Comparison of ENCODE assay signal across 8 cellular contexts in genomic region chr6:24935753-24936152, GRCh38. TPM values are rescaled to one million over a fixed set of nuclear protein-coding genes. Genes with fewer than 3 reads are reported as not detected.
DNase-seq lines count a peak whose midpoint lies in the region; ATAC-seq lines count a peak whose summit lies in the region.

Gene RIPOR2, minus strand, starts transcription at chr6:24935960. Its CDS starts 62 bp downstream, at chr6:24935898.

- intact Hi-C loops in left ventricle myocardium superior (cut with micrococcal nuclease): no loop called here

- peak; percentile 39 for ATAC-seq in GM19467 (IDR thresholded peaks at IDR 0.05; ENCODE audit: unreplicated experiment)
- peak; percentile 41 for ATAC-seq in left ventricle myocardium superior

- in situ Hi-C loops in ACHN (cut with HindIII; ENCODE audit: low pct_ligation_motif_present, low pct_unique_long_range_greater_than_20kb, low sequenced_read_pairs): no loop called here

- DNase-seq in M059J (ENCODE audit: low read depth) (no peak), activated T-cell treated with anti-CD3 and anti-CD28 coated beads for 4 hours (peak; percentile 49), left ventricle myocardium superior (peak; percentile 41), ACHN (no peak), NCI-H2171 treated with DMSO at 0.1 percent for 48 hours (lab: John Stamatoyannopoulos, UW) (no peak), NCI-H2196 treated with DMSO at 0.1 percent for 48 hours (lab: John Stamatoyannopoulos, UW; ENCODE audit: unreplicated experiment) (no peak)
- DNase-seq in stimulated activated CD8-positive, alpha-beta memory T cell treated with anti-CD3 and anti-CD28 coated beads, Interleukin-12 subunit alpha, Interleukin-12 subunit beta, amount 100 ng/mL, for 1 hour (ENCODE audit: low read depth): peak; percentile 57

RNA-seq across cellular contexts. Expression of gene RIPOR2, which starts in this region (rescaled TPM):
- 18.6 and 22.9 TPM in 2 replicates for total RNA-seq in M059J (2014; rRNA removed; shearing (Covaris generic))
- total RNA-seq in left ventricle myocardium superior: 3.6 TPM

Comparison
In these comparisons a context has a peak if more than half of its experiments do, and no peak if none do; other contexts are left out.
1. DNase-seq: peak in activated T-cell treated with anti-CD3 and anti-CD28 coated beads for 4 hours (single experiment), left ventricle myocardium superior (single experiment) and stimulated activated CD8-positive, alpha-beta memory T cell treated with anti-CD3 and anti-CD28 coated beads, Interleukin-12 subunit alpha, Interleukin-12 subunit beta, amount 100 ng/mL, for 1 hour (single experiment); none in M059J (single experiment), ACHN (single experiment), NCI-H2171 treated with DMSO at 0.1 percent for 48 hours (single experiment) and NCI-H2196 treated with DMSO at 0.1 percent for 48 hours (single experiment).